21 cellular contexts compared by ENCODE assay signal in genomic region chr11:105220175-105220574, GRCh38.
DNase-seq lines count a peak whose midpoint lies in the region; ATAC-seq and TF ChIP-seq lines count a peak whose summit lies in the region.
"Had no signal": no experiment of that assay in that cellular context is flagged by ENCODE, and none has a peak within 500 bp of the region (broad histone marks: within the 10 kb centered on the region; RNA-seq: fewer than 3 reads in every experiment).

No MANE protein-coding gene starts in this region.

- DNase-seq in KG1 (lab: John Stamatoyannopoulos, UW) (peak; percentile 54), SIG-M5 (lab: John Stamatoyannopoulos, UW) (peak; percentile 25), fibroblast of pulmonary artery (ENCODE audit: low read depth) (peak; percentile 16), DMS53 (lab: John Stamatoyannopoulos, UW) (no peak), HCEC 1CT (no peak)
- no peak for DNase-seq in stimulated activated naive B cell treated with anti-CD40 and anti-IgM and Interleukin-4, amounts not matched to agents 10 μg/mL and 1 μg/mL and 100 μg/mL, for 72 hours
- DNase-seq: activated CD4-positive, alpha-beta T cell treated with anti-CD3 and anti-CD28 coated beads for 4 hours; activated naive CD8-positive, alpha-beta T cell treated with anti-CD3 and anti-CD28 coated beads, Interleukin-2, amount 50 U/mL, for 24 hours; BE2C; GF-D8; NCI-H1694 treated with DMSO at 0.1 percent for 48 hours; NCI-H2227 treated with DMSO at 0.1 percent for 48 hours; NK-92 treated with Interleukin-12 subunit alpha and Interleukin-12 subunit beta, amount 100 ng/mL, for 24 hours; pancreas; SHP77; stimulated activated CD4-positive, alpha-beta T cell treated with anti-CD3 and anti-CD28 coated beads, Interleukin-4, amount 100 ng/mL, for 1 hour; uterus had no signal

- H3K36me3 Mint-ChIP-seq in stimulated activated naive B cell treated with anti-CD40 and anti-IgM and Interleukin-4, amounts not matched to agents 10 μg/mL and 1 μg/mL and 100 μg/mL, for 72 hours, result no peaks in the 10 kb centered on the region

- no peaks in the 10 kb centered on the region for H3K27me3 Mint-ChIP-seq in stimulated activated naive B cell treated with anti-CD40 and anti-IgM and Interleukin-4, amounts not matched to agents 10 μg/mL and 1 μg/mL and 100 μg/mL, for 72 hours

- no peak for TF ChIP-seq CTCF in fibroblast of pulmonary artery (IDR thresholded peaks at IDR 0.05; ENCODE audit: low read length, missing control alignments)

- no peak overlapping the region for H3K4me3 ChIP-seq in fibroblast of pulmonary artery (replicated peaks; ENCODE audit: low read depth, low read length)
- H3K4me3 ChIP-seq: breast epithelium, esophagus muscularis mucosa, GM12878, pancreas, uterus had no signal

- peaks cover 0 to 1% of the 10 kb centered on the region in 2 donors for H3K9me3 Mint-ChIP-seq in stimulated activated naive B cell treated with anti-CD40 and anti-IgM and Interleukin-4, amounts not matched to agents 10 μg/mL and 1 μg/mL and 100 μg/mL, for 72 hours
- H3K9me3 Mint-ChIP-seq: activated naive CD8-positive, alpha-beta T cell treated with anti-CD3 and anti-CD28 coated beads, Interleukin-2, amount 50 U/mL, for 24 hours had no signal

- H3K4me3 Mint-ChIP-seq in stimulated activated naive B cell treated with anti-CD40 and anti-IgM and Interleukin-4, amounts not matched to agents 10 μg/mL and 1 μg/mL and 100 μg/mL, for 72 hours, result no peak overlapping the region
- H3K4me3 Mint-ChIP-seq: activated naive CD8-positive, alpha-beta T cell treated with anti-CD3 and anti-CD28 coated beads, Interleukin-2, amount 50 U/mL, for 24 hours had no signal

- H3K27ac Mint-ChIP-seq in stimulated activated naive B cell treated with anti-CD40 and anti-IgM and Interleukin-4, amounts not matched to agents 10 μg/mL and 1 μg/mL and 100 μg/mL, for 72 hours, result no peak overlapping the region
- H3K27ac Mint-ChIP-seq: activated naive CD8-positive, alpha-beta T cell treated with anti-CD3 and anti-CD28 coated beads, Interleukin-2, amount 50 U/mL, for 24 hours had no signal

- peaks cover 0 to 2% of the 10 kb centered on the region in 2 donors for H3K4me1 Mint-ChIP-seq in stimulated activated naive B cell treated with anti-CD40 and anti-IgM and Interleukin-4, amounts not matched to agents 10 μg/mL and 1 μg/mL and 100 μg/mL, for 72 hours
- H3K4me1 Mint-ChIP-seq: activated naive CD8-positive, alpha-beta T cell treated with anti-CD3 and anti-CD28 coated beads, Interleukin-2, amount 50 U/mL, for 24 hours had no signal

- ATAC-seq in stimulated activated naive B cell treated with anti-CD40 and anti-IgM and Interleukin-4, amounts not matched to agents 10 μg/mL and 1 μg/mL and 100 μg/mL, for 72 hours (replicated peaks), result peak; percentile 48 to 78
- no peak for ATAC-seq in HG03354 (IDR thresholded peaks at IDR 0.05; ENCODE audit: poor library complexity, severe bottlenecking, unreplicated experiment)
- ATAC-seq: activated naive CD8-positive, alpha-beta T cell treated with anti-CD3 and anti-CD28 coated beads, Interleukin-2, amount 50 U/mL, for 24 hours; GM12878 had no signal

Comparison
In these comparisons a context has a peak if more than half of its experiments do, and no peak if none do; other contexts are left out.
1. DNase-seq: peak in KG1 (single experiment), SIG-M5 (single experiment) and fibroblast of pulmonary artery (single experiment); none in stimulated activated naive B cell treated with anti-CD40 and anti-IgM and Interleukin-4, amounts not matched to agents 10 μg/mL and 1 μg/mL and 100 μg/mL, for 72 hours (single experiment), DMS53 (single experiment) and HCEC 1CT (single experiment).